ENCODE assay signal across 8 cellular contexts in the genomic region with DNA sequence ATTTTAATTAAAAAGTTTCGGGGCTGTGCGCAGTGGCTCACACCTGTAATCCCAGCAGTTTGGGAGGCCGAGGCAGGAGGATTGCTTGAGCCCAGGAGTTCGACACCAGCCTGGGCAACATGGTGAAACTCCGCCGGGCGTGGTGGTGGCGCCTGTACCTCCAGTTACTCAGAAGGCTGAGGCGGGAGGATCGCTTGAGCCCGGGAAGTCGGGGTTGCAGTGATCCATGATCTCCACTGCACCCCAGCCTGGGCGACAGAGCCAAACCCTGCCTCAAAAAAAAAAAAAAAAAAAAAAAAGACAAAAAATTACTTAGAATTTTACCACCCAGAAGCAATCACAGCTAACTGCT. TPM values are rescaled to one million over a fixed set of nuclear protein-coding genes. Genes with fewer than 3 reads are reported as not detected.
A peak's percentile ranks its signal among the peaks of the same experiment; 100 is the strongest.
DNase-seq lines count a peak whose midpoint lies in the region; ATAC-seq and TF ChIP-seq lines count a peak whose summit lies in the region.
"Not testable (repeated sequence)": the region's sequence is repeated elsewhere in the genome, so short reads cannot be mapped to it uniquely, and the experiment has no call there.

No MANE protein-coding gene starts in this region.

- intact Hi-C loops in activated T-helper 2 cell treated with anti-CD3 and anti-CD28 coated beads, Interferon-gamma antibody, Interleukin-2, Interleukin-4, amounts not matched to agents 10 μg/mL and 5 μg/mL and 100 μg/mL, durations not matched to agents 14 hours and 24 hours and 36 hours (cut with micrococcal nuclease): loop anchor here (1.0 to 5.0 kb wide), 3 partner anchors 30 to 171 kb away; partner anchors contain the start of genes CSE1L and STAU1
- intact Hi-C loops in dorsolateral prefrontal cortex (cut with DNase I) (loop anchor here (1.0 to 5.0 kb wide), 5 partner anchors 30 to 231 kb away; partner anchors contain the start of genes STAU1 (in 2 of the 2) and ZNFX1 (in 1 of the 2)), natural killer cell (cut with micrococcal nuclease) (loop anchor here (1.0 kb wide), 3 partner anchors 31 to 172 kb away; partner anchors contain the start of genes CSE1L and ZNFX1)
- intact Hi-C loops in left ventricle myocardium superior (cut with micrococcal nuclease): not testable (repeated sequence)

- peak; percentile 9 for ATAC-seq in left ventricle myocardium superior
- ATAC-seq in natural killer cell; stimulated activated memory B cell treated with anti-CD40 and anti-IgM and Interleukin-4, amounts not matched to agents 10 μg/mL and 1 μg/mL and 100 μg/mL, for 72 hours: not testable (repeated sequence)

- CTCF ChIA-PET in RWPE1 (lab: Yijun Ruan, JAX): interaction anchor here (0.6 to 1.0 kb wide), 5 partner anchors 46 to 387 kb away, joined by 3 to 9 read pairs (median 8); no protein-coding TSS in a partner anchor

- POLR2A ChIA-PET in RWPE1 (lab: Yijun Ruan, JAX; ENCODE audit: low non-redundant PET): interaction anchor here (0.7 kb wide), 2 partner anchors 37 to 100 kb away, joined by 6 to 7 read pairs; no protein-coding TSS in a partner anchor

- peak overlapping the region; percentile 31; the same call in 1 of the 2 replicates for H3K27ac ChIP-seq in HL-60 (replicated peaks)
- peak overlapping the region; percentile 78 for H3K27ac ChIP-seq in RWPE1
- H3K27ac ChIP-seq in dorsolateral prefrontal cortex: peak overlapping the region in 54 of 59 donors; percentile 19 to 93 (median 84)

- peaks cover 21% of the 10 kb centered on the region for H3K36me3 ChIP-seq in BE2C

- H3K27me3 Mint-ChIP-seq in activated T-helper 2 cell treated with anti-CD3 and anti-CD28 coated beads, Interferon-gamma antibody, Interleukin-2, Interleukin-4, amounts not matched to agents 10 μg/mL and 5 μg/mL and 100 μg/mL, durations not matched to agents 14 hours and 24 hours and 36 hours (ENCODE audit: low read depth); natural killer cell (ENCODE audit: low read depth in 2 of 2); stimulated activated memory B cell treated with anti-CD40 and anti-IgM and Interleukin-4, amounts not matched to agents 10 μg/mL and 1 μg/mL and 100 μg/mL, for 72 hours: not testable (repeated sequence)

- not testable (repeated sequence) for H3K27me3 ChIP-seq in BE2C; HL-60 (ENCODE audit: insufficient read depth, poor library complexity, severe bottlenecking); dorsolateral prefrontal cortex

- not testable (repeated sequence) for TF ChIP-seq CTCF in BE2C (IDR thresholded peaks at IDR 0.05; ENCODE audit: low read depth, low read length); HL-60 (IDR thresholded peaks at IDR 0.05; ENCODE audit: insufficient read depth, low read length); RWPE1 (conservative IDR thresholded peaks at IDR 0.05; ENCODE audit: low read depth); natural killer cell (IDR thresholded peaks at IDR 0.05)
- TF ChIP-seq CTCF in dorsolateral prefrontal cortex (IDR thresholded peaks at IDR 0.05 in 54 of 56, conservative IDR thresholded peaks at IDR 0.05 in 2 of 56; ENCODE audit: low read depth in 1 of 56, partially characterized antibody in 56 of 56): peak in 1 of 56 donors; percentile 3

- not testable (repeated sequence) for DNase-seq in BE2C; HL-60 (ENCODE audit: low read depth in 1 of 2, low spot score in 1 of 2); RWPE1 (ENCODE audit: low spot score); activated T-helper 2 cell treated with anti-CD3 and anti-CD28 coated beads, Interferon-gamma antibody, Interleukin-2, Interleukin-4, amounts not matched to agents 10 μg/mL and 5 μg/mL and 100 μg/mL, durations not matched to agents 14 hours and 24 hours and 36 hours (ENCODE audit: low spot score)
- DNase-seq in dorsolateral prefrontal cortex: peak in 2 of 10 donors; percentile 13 to 22
- peak; percentile 52 for DNase-seq in left ventricle myocardium superior
- DNase-seq in natural killer cell: peak; percentile 17

- H3K4me1 Mint-ChIP-seq in activated T-helper 2 cell treated with anti-CD3 and anti-CD28 coated beads, Interferon-gamma antibody, Interleukin-2, Interleukin-4, amounts not matched to agents 10 μg/mL and 5 μg/mL and 100 μg/mL, durations not matched to agents 14 hours and 24 hours and 36 hours (ENCODE audit: low read depth): peaks cover 17% of the 10 kb centered on the region
- H3K4me1 Mint-ChIP-seq in natural killer cell: peaks cover 27 to 32% of the 10 kb centered on the region in 2 donors
- H3K4me1 Mint-ChIP-seq in stimulated activated memory B cell treated with anti-CD40 and anti-IgM and Interleukin-4, amounts not matched to agents 10 μg/mL and 1 μg/mL and 100 μg/mL, for 72 hours: peaks cover 24% of the 10 kb centered on the region

- not testable (repeated sequence) for H3K9me3 Mint-ChIP-seq in activated T-helper 2 cell treated with anti-CD3 and anti-CD28 coated beads, Interferon-gamma antibody, Interleukin-2, Interleukin-4, amounts not matched to agents 10 μg/mL and 5 μg/mL and 100 μg/mL, durations not matched to agents 14 hours and 24 hours and 36 hours; natural killer cell; stimulated activated memory B cell treated with anti-CD40 and anti-IgM and Interleukin-4, amounts not matched to agents 10 μg/mL and 1 μg/mL and 100 μg/mL, for 72 hours

- not testable (repeated sequence) for H3K4me1 ChIP-seq in BE2C

- H3K36me3 Mint-ChIP-seq in activated T-helper 2 cell treated with anti-CD3 and anti-CD28 coated beads, Interferon-gamma antibody, Interleukin-2, Interleukin-4, amounts not matched to agents 10 μg/mL and 5 μg/mL and 100 μg/mL, durations not matched to agents 14 hours and 24 hours and 36 hours (ENCODE audit: low read depth): peaks cover 25% of the 10 kb centered on the region
- not testable (repeated sequence) for H3K36me3 Mint-ChIP-seq in natural killer cell
- peaks cover 21% of the 10 kb centered on the region for H3K36me3 Mint-ChIP-seq in stimulated activated memory B cell treated with anti-CD40 and anti-IgM and Interleukin-4, amounts not matched to agents 10 μg/mL and 1 μg/mL and 100 μg/mL, for 72 hours

- peak overlapping the region; percentile 7; the same call in 1 of the 2 replicates for H3K4me3 ChIP-seq in BE2C (ENCODE audit: low read depth, low read length)
- not testable (repeated sequence) for H3K4me3 ChIP-seq in HL-60 (replicated peaks; ENCODE audit: insufficient read depth, low read length)
- H3K4me3 ChIP-seq in dorsolateral prefrontal cortex: peak overlapping the region; percentile 54 to 98 (median 86)

- not testable (repeated sequence) for H3K9me3 ChIP-seq in BE2C

- H3K4me3 Mint-ChIP-seq in activated T-helper 2 cell treated with anti-CD3 and anti-CD28 coated beads, Interferon-gamma antibody, Interleukin-2, Interleukin-4, amounts not matched to agents 10 μg/mL and 5 μg/mL and 100 μg/mL, durations not matched to agents 14 hours and 24 hours and 36 hours (ENCODE audit: low read depth): peak overlapping the region; percentile 99
- not testable (repeated sequence) for H3K4me3 Mint-ChIP-seq in natural killer cell
- H3K4me3 Mint-ChIP-seq in stimulated activated memory B cell treated with anti-CD40 and anti-IgM and Interleukin-4, amounts not matched to agents 10 μg/mL and 1 μg/mL and 100 μg/mL, for 72 hours: peak overlapping the region; percentile 95

- H3K27ac Mint-ChIP-seq in activated T-helper 2 cell treated with anti-CD3 and anti-CD28 coated beads, Interferon-gamma antibody, Interleukin-2, Interleukin-4, amounts not matched to agents 10 μg/mL and 5 μg/mL and 100 μg/mL, durations not matched to agents 14 hours and 24 hours and 36 hours: peak overlapping the region; percentile 98
- peak overlapping the region; percentile 94 to 96 for H3K27ac Mint-ChIP-seq in natural killer cell
- peak overlapping the region; percentile 94 for H3K27ac Mint-ChIP-seq in stimulated activated memory B cell treated with anti-CD40 and anti-IgM and Interleukin-4, amounts not matched to agents 10 μg/mL and 1 μg/mL and 100 μg/mL, for 72 hours

RNA-seq across cellular contexts. Expression of gene DDX27, which starts 0.5 kb away (rescaled TPM):
- polyA plus RNA-seq in BE2C (2012; ENCODE audit: insufficient read depth, insufficient read length, low read depth): 162 TPM
- 51.4 and 54.0 TPM in 2 replicates for total RNA-seq in activated T-helper 2 cell treated with anti-CD3 and anti-CD28 coated beads, Interferon-gamma antibody, Interleukin-2, Interleukin-4, amounts not matched to agents 10 μg/mL and 5 μg/mL and 100 μg/mL, durations not matched to agents 14 hours and 24 hours and 36 hours
- total RNA-seq in dorsolateral prefrontal cortex (10 to 100 TPM; 19.9 to 45.2 (median 27.8) TPM), left ventricle myocardium superior (13.4 TPM), natural killer cell (10 to 100 TPM; 71.5 to 91.3 (median 75.9) TPM)

RNA-seq across cellular contexts. Expression of gene STAU1, which starts 30.6 kb away (rescaled TPM):
- 71.9 TPM for polyA plus RNA-seq in BE2C (2012; ENCODE audit: insufficient read depth, insufficient read length, low read depth)
- 68.8 and 69.7 TPM in 2 replicates for total RNA-seq in activated T-helper 2 cell treated with anti-CD3 and anti-CD28 coated beads, Interferon-gamma antibody, Interleukin-2, Interleukin-4, amounts not matched to agents 10 μg/mL and 5 μg/mL and 100 μg/mL, durations not matched to agents 14 hours and 24 hours and 36 hours
- total RNA-seq in dorsolateral prefrontal cortex: 10 to 100 TPM; 60.7 to 98.0 (median 75.5) TPM
- 60.4 TPM for total RNA-seq in left ventricle myocardium superior
- total RNA-seq in natural killer cell: 10 to 100 TPM; 47.3 to 54.9 (median 49.9) TPM

RNA-seq across cellular contexts. Expression of gene ZNFX1, which starts 59.1 kb away (rescaled TPM):
- 9.0 TPM for polyA plus RNA-seq in BE2C (2012; ENCODE audit: insufficient read depth, insufficient read length, low read depth)
- total RNA-seq in activated T-helper 2 cell treated with anti-CD3 and anti-CD28 coated beads, Interferon-gamma antibody, Interleukin-2, Interleukin-4, amounts not matched to agents 10 μg/mL and 5 μg/mL and 100 μg/mL, durations not matched to agents 14 hours and 24 hours and 36 hours: 49.3 and 51.0 TPM in 2 replicates
- total RNA-seq in dorsolateral prefrontal cortex: 10 to 100 TPM; 21.0 to 37.9 (median 26.1) TPM
- total RNA-seq in left ventricle myocardium superior: 20.6 TPM
- total RNA-seq in natural killer cell: 10 to 100 TPM; 55.8 to 58.5 (median 57.8) TPM

Comparison
In these comparisons a context has a peak if more than half of its experiments do, and no peak if none do; other contexts are left out.
1. H3K27ac ChIP-seq: peak in every context shown above with its lines; median percentile 84 in dorsolateral prefrontal cortex; 78 in RWPE1; 31 in HL-60.